ENCODE assay signal across 20 cellular contexts in genomic region chr1:201990427-201990826, GRCh38. TPM values are rescaled to one million over a fixed set of nuclear protein-coding genes. Genes with fewer than 3 reads are reported as not detected.
A peak's percentile ranks its signal among the peaks of the same experiment; 100 is the strongest.
DNase-seq lines count a peak whose midpoint lies in the region; ATAC-seq, FAIRE-seq and TF ChIP-seq lines count a peak whose summit lies in the region.
"Had no signal": no experiment of that assay in that cellular context is flagged by ENCODE, and none has a peak within 500 bp of the region (broad histone marks: within the 10 kb centered on the region; RNA-seq: fewer than 3 reads in every experiment).

No MANE protein-coding gene starts in this region.

- H3K4me1 ChIP-seq in adrenal gland (replicated peaks in 1 of 2), result peaks cover 0 to 12% of the 10 kb centered on the region in 2 donors
- H3K4me1 ChIP-seq: A549, Caco-2 had no signal

- no peak overlapping the region for H3K27ac Mint-ChIP-seq in effector memory CD8-positive, alpha-beta T cell

- TF ChIP-seq CTCF in D721Med (IDR thresholded peaks at IDR 0.05; ENCODE audit: insufficient read depth, missing control alignments) (no peak), adrenal gland (IDR thresholded peaks at IDR 0.05) (no peak)

- no peak overlapping the region for H3K4me3 Mint-ChIP-seq in effector memory CD8-positive, alpha-beta T cell

- no peaks in the 10 kb centered on the region for H3K9me3 Mint-ChIP-seq in effector memory CD8-positive, alpha-beta T cell

- peaks cover 37% of the 10 kb centered on the region for H3K36me3 Mint-ChIP-seq in effector memory CD8-positive, alpha-beta T cell (ENCODE audit: insufficient read depth)

- no peak for FAIRE-seq in D721Med (lab: Jason Lieb, UNC)
- FAIRE-seq: A549, GM12892, HTR-8/SVneo had no signal

- H3K4me1 Mint-ChIP-seq in effector memory CD8-positive, alpha-beta T cell (ENCODE audit: low read depth in 2 of 2), result peaks cover 0 to 7% of the 10 kb centered on the region in 2 donors

- peak overlapping the region in 2 of 5 donors; percentile 23 to 43 for H3K27ac ChIP-seq in adrenal gland
- H3K27ac ChIP-seq: A549, GM23248, PC-9 had no signal

- H3K4me3 ChIP-seq in adrenal gland, result no peak overlapping the region
- H3K4me3 ChIP-seq: A549, GM23248, PC-9 had no signal

- no peaks in the 10 kb centered on the region for H3K9me3 ChIP-seq in adrenal gland (replicated peaks in 1 of 3)
- H3K9me3 ChIP-seq: A549, Caco-2 had no signal

- ATAC-seq in Right ventricle myocardium superior (ENCODE audit: poor library complexity) (peak; percentile 90), left lobe of liver (peak; percentile 95), HG02884 (IDR thresholded peaks at IDR 0.05; ENCODE audit: unreplicated experiment) (no peak)
- no peak for ATAC-seq in effector memory CD8-positive, alpha-beta T cell (replicated peaks)
- ATAC-seq: A549, HCT116 had no signal

- H3K27me3 Mint-ChIP-seq in effector memory CD8-positive, alpha-beta T cell, result no peaks in the 10 kb centered on the region

- no peak for TF ChIP-seq POLR2A in adrenal gland (IDR thresholded peaks at IDR 0.05)

- peaks cover 0 to 57% of the 10 kb centered on the region in 2 donors for H3K36me3 ChIP-seq in adrenal gland (replicated peaks in 1 of 2)

- DNase-seq in D721Med (ENCODE audit: insufficient read length, low spot score), result peak; percentile 7
- peak; percentile 63 to 92 (median 87) for DNase-seq in adrenal gland
- peak; percentile 57 for DNase-seq in Right ventricle myocardium superior
- peak; percentile 52 for DNase-seq in left lobe of liver (ENCODE audit: low spot score)
- no peak for DNase-seq in effector memory CD8-positive, alpha-beta T cell
- DNase-seq in DMS153 (lab: John Stamatoyannopoulos, UW), result no peak
- DNase-seq in AG08396 (ENCODE audit: low spot score), result no peak
- DNase-seq: DMS79, GM23248, NCI-H1092 treated with DMSO at 0.1 percent for 48 hours, NCI-H1694 treated with DMSO at 0.1 percent for 48 hours, NCI-H446, NCI-H774, PC-9 had no signal

- intact Hi-C loops in adrenal gland (cut with DNase I), result no loop called here
- intact Hi-C loops in Right ventricle myocardium superior (cut with DNase I), result no loop called here

- no peaks in the 10 kb centered on the region for H3K27me3 ChIP-seq in adrenal gland

- 25 to 38% (median 31%) methylated on average over 6 of the region's 6 CpGs for WGBS in adrenal gland, 4 donors

RNA-seq across cellular contexts. Expression of gene RNPEP, which starts 8.0 kb away (rescaled TPM):
- total RNA-seq in adrenal gland (10 to 100 TPM; 46.0 to 99.6 (median 69.7) TPM), Right ventricle myocardium superior (15.4 TPM), left lobe of liver (36.3 TPM)
- 10 to 100 TPM; 43.8 to 59.6 (median 46.7) TPM for polyA plus RNA-seq in adrenal gland

RNA-seq across cellular contexts. Expression of gene ELF3, which starts 20.0 kb away (rescaled TPM):
- total RNA-seq in adrenal gland (under 1 TPM in 6 of 8 donors, not detected in 2; 0.06 to 0.51 (median 0.45) TPM), Right ventricle myocardium superior (0.65 TPM), left lobe of liver (16.2 TPM)
- polyA plus RNA-seq in adrenal gland, result 1 to 10 TPM in 2 of 3 donors, not detected in 1; 1.0 to 1.4 TPM
- total RNA-seq: GM23248 had no signal
- polyA plus RNA-seq: GM23248 had no signal

RNA-seq across cellular contexts. Expression of gene TIMM17A, which starts 35.1 kb away (rescaled TPM):
- total RNA-seq in adrenal gland, result 100 to 1,000 TPM in 1 of 8 donors, 10 to 100 TPM in 7; 26.3 to 178 (median 47.6) TPM
- 100 to 1,000 TPM in 1 of 3 donors, 10 to 100 TPM in 2; 28.0 to 172 (median 42.7) TPM for polyA plus RNA-seq in adrenal gland
- 76.5 TPM for total RNA-seq in Right ventricle myocardium superior
- 42.0 TPM for total RNA-seq in left lobe of liver

RNA-seq across cellular contexts. Expression of gene LMOD1, which starts 44.1 kb away (rescaled TPM):
- total RNA-seq in adrenal gland, result 100 to 1,000 TPM in 2 of 8 donors, 10 to 100 TPM in 5, 1 to 10 TPM in 1; 7.4 to 171 (median 76.1) TPM
- 100 to 1,000 TPM in 2 of 3 donors, 10 to 100 TPM in 1; 26.9 to 131 (median 108) TPM for polyA plus RNA-seq in adrenal gland
- 9.6 TPM for total RNA-seq in Right ventricle myocardium superior
- total RNA-seq in left lobe of liver, result 1.0 TPM
- polyA plus RNA-seq: A549 had no signal

Comparison
In these comparisons a context has a peak if more than half of its experiments do, and no peak if none do; other contexts are left out.
1. DNase-seq: peak in D721Med (single experiment), adrenal gland (7 of 7), Right ventricle myocardium superior (single experiment) and left lobe of liver (single experiment); none in effector memory CD8-positive, alpha-beta T cell (0 of 3), DMS153 (single experiment) and AG08396 (single experiment).
2. ATAC-seq: peak in Right ventricle myocardium superior (single experiment) and left lobe of liver (single experiment); none in effector memory CD8-positive, alpha-beta T cell (single experiment) and HG02884 (single experiment).
3. RNA of gene ELF3, which starts 20.0 kb away (total RNA-seq): 16.2 TPM in left lobe of liver (single experiment); 0.65 TPM in Right ventricle myocardium superior (single experiment) and 0.06 to 0.51 TPM in adrenal gland; every median in the first group is over 10 times any median in the second.